27 cellular contexts compared by ENCODE assay signal in the genomic region with DNA sequence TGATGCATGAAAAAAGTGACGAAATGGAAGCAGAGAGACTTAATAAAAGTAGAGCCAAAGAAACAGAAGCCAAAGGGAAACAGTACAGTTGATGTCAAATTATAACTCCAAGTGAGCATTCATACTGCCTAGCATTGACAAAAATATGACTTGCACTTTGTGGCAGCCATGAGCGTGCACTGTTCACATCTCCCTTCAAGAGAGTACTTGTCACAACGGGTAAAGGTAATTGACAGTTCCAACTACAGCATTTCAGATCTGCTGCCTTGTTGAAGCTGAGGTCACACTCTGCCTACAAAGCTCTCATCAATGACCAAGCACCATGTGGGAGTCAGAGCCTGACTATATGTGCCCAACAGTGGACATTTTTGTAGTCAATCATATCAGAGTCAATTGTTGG. TPM values are rescaled to one million over a fixed set of nuclear protein-coding genes. Genes with fewer than 3 reads are reported as not detected.
DNase-seq lines count a peak whose midpoint lies in the region; ATAC-seq, FAIRE-seq and TF ChIP-seq lines count a peak whose summit lies in the region.
"Had no signal": no experiment of that assay in that cellular context is flagged by ENCODE, and none has a peak within 500 bp of the region (broad histone marks: within the 10 kb centered on the region; RNA-seq: fewer than 3 reads in every experiment).

No MANE protein-coding gene starts in this region.

- TF ChIP-seq CTCF in GM23338 (conservative IDR thresholded peaks at IDR 0.05; ENCODE audit: low read depth in 2 of 2) (no peak), K562 (IDR thresholded peaks at IDR 0.05 in 2 of 3, conservative IDR thresholded peaks at IDR 0.05 in 1 of 3; ENCODE audit: insufficient read depth in 2 of 3, low read depth in 1 of 3, low read length in 3 of 3) (no peak), neural cell (IDR thresholded peaks at IDR 0.05; ENCODE audit: poor library complexity, severe bottlenecking) (no peak)

- intact Hi-C loops in K562 (cut with micrococcal nuclease), result no loop called here

- H3K27ac ChIP-seq in GM23338 (ENCODE audit: low read depth) (no peak overlapping the region), K562 (ENCODE audit: extremely low read depth, low read depth, low read length) (no peak overlapping the region), neural cell (ENCODE audit: low read length) (no peak overlapping the region)
- H3K27ac ChIP-seq: BLaER1 treated with 17β-estradiol and CSF1 and Interleukin-3, amounts not matched to agents 10 nM and 100 nM; C4-2B had no signal

- POLR2A ChIA-PET in K562 (lab: Yijun Ruan, JAX), result interaction anchor here (0.6 kb wide), 1 partner anchor 574 kb away, joined by 3 read pairs; no protein-coding TSS in a partner anchor

- no TSS peak for BruUV-seq in K562 (replicated peaks; lab: Mats Ljungman, UMichigan)

- H3F3A ChIP-seq in GM23338 (replicated peaks; ENCODE audit: low read depth), result no peaks in the 10 kb centered on the region
- H3F3A ChIP-seq in neural cell (ENCODE audit: insufficient read depth, low read length, poor library complexity, severe bottlenecking), result no peaks in the 10 kb centered on the region

- H2AFZ ChIP-seq in GM23338 (0 out of 2 replicates have a peak overlapping the region, but pooled peaks have one; percentile 16), K562 (ENCODE audit: low read depth, low read length) (no peak overlapping the region), neural cell (ENCODE audit: low read depth, low read length) (no peak overlapping the region)

- no peaks in the 10 kb centered on the region for H3K27me3 Mint-ChIP-seq in GM23338 (ENCODE audit: insufficient read depth, low read depth, poor library complexity)

- TF ChIP-seq RAD21 in K562 (CRISPR knock-in tag; conservative IDR thresholded peaks at IDR 0.05 in 1 of 2, IDR thresholded peaks at IDR 0.05 in 1 of 2) (no peak), neural cell (conservative IDR thresholded peaks at IDR 0.05) (no peak)

- CTCF ChIA-PET in K562 (lab: Yijun Ruan, JAX; ENCODE audit: low intra/inter-chr PET ratio), result no interaction called here

- no peaks in the 10 kb centered on the region for H3K9me3 ChIP-seq in K562 (replicated peaks; ENCODE audit: control insufficient read depth, insufficient read depth, low read depth, low read length)
- no peaks in the 10 kb centered on the region for H3K9me3 ChIP-seq in neural cell (ENCODE audit: low read length)

- no peaks in the 10 kb centered on the region for H3K36me3 ChIP-seq in GM23338 (ENCODE audit: insufficient read depth)
- no peaks in the 10 kb centered on the region for H3K36me3 ChIP-seq in K562 (ENCODE audit: control insufficient read depth, insufficient read depth, low read length)
- no peaks in the 10 kb centered on the region for H3K36me3 ChIP-seq in neural cell (ENCODE audit: insufficient read depth, low read length)
- H3K36me3 ChIP-seq: BLaER1 treated with 17β-estradiol and CSF1 and Interleukin-3, amounts not matched to agents 10 nM and 100 nM had no signal

- no peak overlapping the region for H3K4me3 Mint-ChIP-seq in GM23338
- H3K4me3 Mint-ChIP-seq: B cell; CD4-positive, alpha-beta memory T cell; CD8-positive, alpha-beta memory T cell had no signal

- H3K4me1 ChIP-seq in GM23338 (ENCODE audit: insufficient read depth) (no peaks in the 10 kb centered on the region), K562 (replicated peaks in 1 of 2; ENCODE audit: control insufficient read depth in 2 of 2, insufficient read depth in 2 of 2, low read length in 2 of 2) (no peaks in the 10 kb centered on the region; a peak in 1 of 5 replicates)
- H3K4me1 ChIP-seq: BLaER1 treated with 17β-estradiol and CSF1 and Interleukin-3, amounts not matched to agents 10 nM and 100 nM had no signal

- no peaks in the 10 kb centered on the region for H3K79me2 ChIP-seq in GM23338 (replicated peaks; ENCODE audit: insufficient read depth)
- no peaks in the 10 kb centered on the region for H3K79me2 ChIP-seq in K562 (ENCODE audit: control insufficient read depth, insufficient read depth, low read length)
- H3K79me2 ChIP-seq in neural cell (replicated peaks; ENCODE audit: insufficient read depth, low read length), result no peaks in the 10 kb centered on the region

- no peak for TF ChIP-seq EP300 in K562 (IDR thresholded peaks at IDR 0.05; ENCODE audit: low read length)
- peak; percentile 79 for TF ChIP-seq EP300 in neural cell (conservative IDR thresholded peaks at IDR 0.05; ENCODE audit: poor library complexity, severe bottlenecking)

- FAIRE-seq in K562 (lab: Jason Lieb, UNC), result no peak
- FAIRE-seq: GM12878, GM12892, GM18507 had no signal

- H3K9ac ChIP-seq in K562 (ENCODE audit: insufficient read depth in 1 of 2, low read depth in 2 of 2, low read length in 2 of 2), result no peak overlapping the region
- no peak overlapping the region for H3K9ac ChIP-seq in neural cell (ENCODE audit: low read length)
- H3K9ac ChIP-seq: BLaER1 treated with 17β-estradiol and CSF1 and Interleukin-3, amounts not matched to agents 10 nM and 100 nM had no signal

- no peaks in the 10 kb centered on the region for H4K20me1 ChIP-seq in GM23338 (replicated peaks; ENCODE audit: insufficient read depth)
- no peaks in the 10 kb centered on the region for H4K20me1 ChIP-seq in K562 (replicated peaks; ENCODE audit: control insufficient read depth, insufficient read depth, low read length)
- no peaks in the 10 kb centered on the region for H4K20me1 ChIP-seq in neural cell (ENCODE audit: insufficient read depth)
- H4K20me1 ChIP-seq: BLaER1 treated with 17β-estradiol and CSF1 and Interleukin-3, amounts not matched to agents 10 nM and 100 nM had no signal

- H3K4me2 ChIP-seq in GM23338 (no peak overlapping the region), K562 (ENCODE audit: insufficient read depth, low read length) (no peak overlapping the region), neural cell (ENCODE audit: low read length) (no peak overlapping the region)
- H3K4me2 ChIP-seq: BLaER1 treated with 17β-estradiol and CSF1 and Interleukin-3, amounts not matched to agents 10 nM and 100 nM had no signal

- H3K9me2 ChIP-seq in GM23338 (ENCODE audit: insufficient read depth), result no peaks in the 10 kb centered on the region
- no peaks in the 10 kb centered on the region for H3K9me2 ChIP-seq in neural cell (ENCODE audit: insufficient read depth, low read length)

- no peak overlapping the region for H3K27ac Mint-ChIP-seq in GM23338
- H3K27ac Mint-ChIP-seq: B cell; CD4-positive, alpha-beta memory T cell had no signal

- H3K4me3 ChIP-seq in GM23338, result no peak overlapping the region
- no peak overlapping the region for H3K4me3 ChIP-seq in K562
- no peak overlapping the region for H3K4me3 ChIP-seq in neural cell (ENCODE audit: low read length)
- H3K4me3 ChIP-seq: BLaER1 treated with 17β-estradiol and CSF1 and Interleukin-3, amounts not matched to agents 10 nM and 100 nM; GM12878 had no signal

- H3K27me3 ChIP-seq in GM23338 (ENCODE audit: insufficient read depth) (no peaks in the 10 kb centered on the region), K562 (ENCODE audit: control insufficient read depth in 2 of 2, insufficient read depth in 2 of 2, low read length in 2 of 2) (no peaks in the 10 kb centered on the region; a peak in 1 of 5 replicates), neural cell (ENCODE audit: insufficient read depth, low read depth, low read length) (no peaks in the 10 kb centered on the region)
- H3K27me3 ChIP-seq: BLaER1 treated with 17β-estradiol and CSF1 and Interleukin-3, amounts not matched to agents 10 nM and 100 nM had no signal

- DNase-seq in NCI-H748 (lab: John Stamatoyannopoulos, UW; ENCODE audit: unreplicated experiment), result peak; percentile 7
- DNase-seq in NCI-H748 treated with DMSO at 0.1 percent for 48 hours (lab: John Stamatoyannopoulos, UW), result no peak
- no peak for DNase-seq in GM23338 (ENCODE audit: low spot score)
- no peak for DNase-seq in K562 (ENCODE audit: extremely low read depth in 1 of 4, low spot score in 3 of 4)
- no peak for DNase-seq in NCI-H2196 treated with DMSO at 0.1 percent for 48 hours (lab: John Stamatoyannopoulos, UW; ENCODE audit: unreplicated experiment)
- DNase-seq in NCI-H187 (lab: John Stamatoyannopoulos, UW), result no peak
- DNase-seq in NCI-H345 (lab: John Stamatoyannopoulos, UW), result no peak
- DNase-seq: 8988T; AML-193; CD4-positive, alpha-beta memory T cell; CD8-positive, alpha-beta memory T cell; COR-L47; DMS 273 treated with DMSO at 0.1 percent for 48 hours; DMS153; DMS53; DMS79; DND-41; EL; GDM1 had no signal

- in situ Hi-C loops in K562 (cut with MboI), result no loop called here

- H3K4me1 Mint-ChIP-seq in GM23338, result no peaks in the 10 kb centered on the region
- H3K4me1 Mint-ChIP-seq: B cell; CD4-positive, alpha-beta memory T cell; CD8-positive, alpha-beta memory T cell had no signal

- TF ChIP-seq POLR2A in K562 (conservative IDR thresholded peaks at IDR 0.05), result no peak

- H3K36me3 Mint-ChIP-seq in GM23338 (ENCODE audit: low read depth), result peaks cover 7% of the 10 kb centered on the region; the same call in 1 of the 3 replicates
- H3K36me3 Mint-ChIP-seq: CD4-positive, alpha-beta memory T cell; CD8-positive, alpha-beta memory T cell had no signal

- no peaks in the 10 kb centered on the region for H3K9me1 ChIP-seq in K562 (ENCODE audit: control insufficient read depth, insufficient read depth, low read length)

- peaks cover 6% of the 10 kb centered on the region; the same call in 2 of the 3 replicates for H3K9me3 Mint-ChIP-seq in GM23338

- ATAC-seq in GM23338 (no peak), K562 (peak; percentile 65)
- ATAC-seq: GM12878 had no signal

- 2% methylated on average over 3 of the region's 3 CpGs for whole genome bisulfite sequencing in K562 (ENCODE audit: insufficient coverage, low coverage, missing lambda C conversion rate)

RNA-seq across cellular contexts. Expression of gene IQUB, which starts 54.3 kb away (rescaled TPM):
- 1.1 and 1.6 TPM in 2 replicates for total RNA-seq in GM23338 (2014; rRNA removed; shearing (Covaris generic))
- polyA plus RNA-seq in GM23338 (2016; fragmentation: Nextera tagmentation; extraction: Ambion mirVana), result 0.57 and 0.79 TPM in 2 replicates
- 2.5 and 10.0 TPM in 2 replicates for total RNA-seq in K562 (2011; cell fraction: chromatin; rRNA removed; ENCODE audit: low replicate concordance)
- 1.7 and 2.1 TPM in 2 replicates for total RNA-seq in K562 (2011; cell fraction: nucleolus; rRNA removed)
- total RNA-seq in K562 (2011; cell fraction: nucleoplasm; rRNA removed), result 5.5 and 7.8 TPM in 2 replicates
- total RNA-seq in K562 (2014; rRNA removed), result 0.98 and 1.3 TPM in 2 replicates
- 2.4 and 3.1 TPM in 2 replicates for total RNA-seq in K562 (2014; rRNA removed; fragmentation: Illumina TruSeq; extraction: Trizol)
- 2.0 and 2.6 TPM in 2 replicates for total RNA-seq in K562 (2015; rRNA removed; fragmentation: Illumina TruSeq; extraction: Trizol)
- 1.1 and 1.9 TPM in 2 replicates for total RNA-seq in K562 (2021)
- 0.69 and 1.3 TPM in 2 replicates for polyA plus RNA-seq in K562 (2011; rRNA removed)
- 0.21 and 0.62 TPM in 2 replicates for polyA plus RNA-seq in K562 (2011; cell fraction: cytosol; rRNA removed)
- 1.3 and 1.5 TPM in 2 replicates for polyA plus RNA-seq in K562 (2011; cell fraction: nucleus; rRNA removed)
- polyA plus RNA-seq in K562 (2012), result 1.7 and 2.7 TPM in 2 replicates
- 1.4 and 1.6 TPM in 2 replicates for polyA plus RNA-seq in K562 (2014; fragmentation: Illumina TruSeq; extraction: Trizol)
- polyA plus RNA-seq in K562 (2014; fragmentation: Nextera tagmentation; extraction: Ambion mirVana), result 1 to 10 TPM; 1.3 to 1.7 TPM
- 0.58 and 0.62 TPM in 2 replicates for polyA plus RNA-seq in K562 (2014; rRNA removed)
- 1.9 and 3.4 TPM in 2 replicates for polyA minus RNA-seq in K562 (2011; rRNA and poly(A)+ RNA removed)
- polyA minus RNA-seq in K562 (2011; cell fraction: cytosol; rRNA and poly(A)+ RNA removed), result 0.73 and 1.2 TPM in 2 replicates
- polyA minus RNA-seq in K562 (2011; cell fraction: nucleus; rRNA and poly(A)+ RNA removed), result 5.7 and 6.2 TPM in 2 replicates
- polyA plus RNA-seq in neural cell, result 0.41 and 0.58 TPM in 2 replicates
- polyA minus RNA-seq in neural cell, result 2.2 and 3.2 TPM in 2 replicates
- total RNA-seq: CD8-positive, alpha-beta memory T cell; G401 had no signal
- polyA plus RNA-seq: CD4-positive, alpha-beta memory T cell had no signal
